ENCODE assay signal across 22 cellular contexts in the genomic region with DNA sequence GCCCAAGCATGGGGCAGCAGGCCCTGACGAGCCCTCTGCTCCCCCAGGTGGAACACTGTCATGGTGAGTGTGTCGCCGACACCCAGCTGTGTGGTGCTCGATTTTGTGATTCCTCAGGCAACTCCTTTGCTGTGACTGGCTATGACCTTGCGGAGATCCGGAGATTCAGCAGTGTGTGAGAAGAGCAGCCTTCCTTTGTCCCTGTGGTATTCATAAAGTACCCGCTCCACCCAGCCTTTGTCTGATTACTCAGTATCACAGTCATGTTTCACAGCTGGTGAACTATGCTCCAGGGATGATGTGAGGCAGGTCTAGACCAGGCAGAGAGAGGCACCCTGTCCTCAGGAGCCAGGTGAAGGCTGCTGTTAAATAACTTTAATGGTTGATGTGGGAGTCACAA. TPM values are rescaled to one million over a fixed set of nuclear protein-coding genes. Genes with fewer than 3 reads are reported as not detected.
DNase-seq lines count a peak whose midpoint lies in the region; ATAC-seq, FAIRE-seq and TF ChIP-seq lines count a peak whose summit lies in the region.
"Had no signal": no experiment of that assay in that cellular context is flagged by ENCODE, and none has a peak within 500 bp of the region (broad histone marks: within the 10 kb centered on the region; RNA-seq: fewer than 3 reads in every experiment).

No MANE protein-coding gene starts in this region.

- CTCF ChIA-PET in RWPE1 (lab: Yijun Ruan, JAX) = interaction anchor here (0.6 kb wide), 1 partner anchor 23 kb away, joined by 3 read pairs; no protein-coding TSS in a partner anchor

- TF ChIP-seq POLR2A in sigmoid colon (IDR thresholded peaks at IDR 0.05) = no peak

- H3K36me3 ChIP-seq in GM23248 (ENCODE audit: low read depth) (peaks cover 3% of the 10 kb centered on the region; the same call in 1 of the 2 replicates), hepatocyte (replicated peaks; ENCODE audit: insufficient read depth, low read depth) (no peaks in the 10 kb centered on the region), sigmoid colon (peaks cover 0 to 55% (median 27%) of the 10 kb centered on the region in 4 donors)
- H3K36me3 ChIP-seq: colonic mucosa had no signal

- H3K27me3 ChIP-seq in GM23248 (replicated peaks; ENCODE audit: insufficient read depth) (no peaks in the 10 kb centered on the region), hepatocyte (no peaks in the 10 kb centered on the region), sigmoid colon (no peaks in the 10 kb centered on the region)
- H3K27me3 ChIP-seq: colonic mucosa, pancreas had no signal

- H3K9me3 ChIP-seq in GM23248 (ENCODE audit: low read depth) = no peaks in the 10 kb centered on the region
- H3K9me3 ChIP-seq in hepatocyte (ENCODE audit: low read depth) = no peaks in the 10 kb centered on the region
- no peaks in the 10 kb centered on the region for H3K9me3 ChIP-seq in sigmoid colon
- H3K9me3 ChIP-seq: colonic mucosa, pancreas had no signal

- POLR2A ChIA-PET in RWPE1 (lab: Yijun Ruan, JAX; ENCODE audit: low non-redundant PET) = no interaction called here

- no peak for ATAC-seq in HG02571 (IDR thresholded peaks at IDR 0.05; ENCODE audit: unreplicated experiment)
- ATAC-seq: GM12878, pancreas, T-cell had no signal

- TF ChIP-seq EP300 in sigmoid colon (IDR thresholded peaks at IDR 0.05) = no peak

- 71 to 73% methylated on average over 7 of the region's 7 CpGs for WGBS in GM23248 (ENCODE audit: low coverage in 1 of 2, low lambda C conversion rate in 2 of 2, missing lambda C conversion rate in 2 of 2), 2 experiments
- WGBS in hepatocyte (ENCODE audit: low lambda C conversion rate, missing lambda C conversion rate) = 90% methylated on average over 7 of the region's 7 CpGs
- WGBS in sigmoid colon, 2 donors = 73 to 82% methylated on average over 7 of the region's 7 CpGs

- peaks cover 21% of the 10 kb centered on the region; the same call in 1 of the 2 replicates for H3F3A ChIP-seq in GM23248 (ENCODE audit: insufficient read depth)

- in situ Hi-C loops in GM23248 (cut with MboI) = no loop called here

- intact Hi-C loops in sigmoid colon (cut with DNase I) = no loop called here

- H3K4me3 ChIP-seq in GM23248 = no peak overlapping the region
- H3K4me3 ChIP-seq in hepatocyte = no peak overlapping the region
- no peak overlapping the region for H3K4me3 ChIP-seq in sigmoid colon
- H3K4me3 ChIP-seq: colonic mucosa, GM12878, pancreas had no signal

- peak; percentile 60 for DNase-seq in GM23248
- DNase-seq in RWPE1 (ENCODE audit: low spot score) = peak; percentile 94
- peak; percentile 52 for DNase-seq in hepatocyte (ENCODE audit: low spot score)
- peak; percentile 53 for DNase-seq in sigmoid colon
- DNase-seq in NCI-H146 (lab: John Stamatoyannopoulos, UW) = no peak
- no peak for DNase-seq in GM19239 (ENCODE audit: insufficient read length, low spot score)
- no peak for DNase-seq in NK-92 treated with Interleukin-12 subunit alpha and Interleukin-12 subunit beta, amount 100 ng/mL, for 24 hours (lab: John Stamatoyannopoulos, UW)
- DNase-seq: activated CD4-positive, alpha-beta memory T cell treated with anti-CD3 and anti-CD28 coated beads for 36 hours; activated naive CD4-positive, alpha-beta T cell treated with anti-CD3 and anti-CD28 coated beads, Interleukin-2, amount 10 ng/mL, durations not matched to agents 7 days and 5 days; colonic mucosa; foreskin melanocyte; GDM1; MM.1S; NCI-H187; NCI-H226; Right ventricle myocardium superior; stimulated activated CD4-positive, alpha-beta T cell treated with anti-CD3 and anti-CD28 coated beads, Interleukin-4, amount 100 ng/mL, for 1 hour; T-cell; WERI-Rb-1 had no signal

- H4K20me1 ChIP-seq in GM23248 (ENCODE audit: insufficient read depth) = no peaks in the 10 kb centered on the region
- no peaks in the 10 kb centered on the region for H4K20me1 ChIP-seq in hepatocyte (ENCODE audit: insufficient read depth, poor library complexity, severe bottlenecking)

- H3K4me1 ChIP-seq in GM23248 (ENCODE audit: insufficient read depth) = 0 out of 2 replicates have a peak, but pooled peaks cover 4% of the 10 kb centered on the region
- peaks cover 17% of the 10 kb centered on the region for H3K4me1 ChIP-seq in hepatocyte (ENCODE audit: insufficient read depth)
- peaks cover 0 to 15% (median 10%) of the 10 kb centered on the region in 4 donors for H3K4me1 ChIP-seq in sigmoid colon
- H3K4me1 ChIP-seq: colonic mucosa had no signal

- H3K27ac ChIP-seq in GM23248 (peak overlapping the region; percentile 45; the same call in 1 of the 2 replicates), RWPE1 (peak overlapping the region; percentile 94), hepatocyte (peak overlapping the region; percentile 60), sigmoid colon (no peak overlapping the region)
- H3K27ac ChIP-seq: colonic mucosa, pancreas, WERI-Rb-1 had no signal

- H3K79me2 ChIP-seq in GM23248 (ENCODE audit: insufficient read depth) (no peaks in the 10 kb centered on the region), hepatocyte (no peaks in the 10 kb centered on the region)

- FAIRE-seq in GM19239 (lab: Jason Lieb, UNC) = no peak
- FAIRE-seq: GM12878, pancreas had no signal

- H3K9me2 ChIP-seq in GM23248 (ENCODE audit: insufficient read depth) = no peaks in the 10 kb centered on the region
- no peaks in the 10 kb centered on the region for H3K9me2 ChIP-seq in hepatocyte (replicated peaks; ENCODE audit: insufficient read depth)

- H3K4me2 ChIP-seq in GM23248 (ENCODE audit: unreplicated experiment) (no peak overlapping the region), hepatocyte (no peak overlapping the region)

- no peak overlapping the region for H3K9ac ChIP-seq in GM23248

- no peak for TF ChIP-seq CTCF in RWPE1 (conservative IDR thresholded peaks at IDR 0.05; ENCODE audit: low read depth)
- TF ChIP-seq CTCF in hepatocyte (IDR thresholded peaks at IDR 0.05; ENCODE audit: poor library complexity) = no peak
- no peak for TF ChIP-seq CTCF in sigmoid colon (IDR thresholded peaks at IDR 0.05)

- H2AFZ ChIP-seq in GM23248 = no peak overlapping the region
- no peak overlapping the region for H2AFZ ChIP-seq in hepatocyte

RNA-seq across cellular contexts. Expression of gene WDR54, which starts 4.0 kb away (rescaled TPM):
- total RNA-seq in GM23248 (2014; rRNA removed; shearing (Covaris generic)) = 33.4 and 45.0 TPM in 2 replicates
- polyA plus RNA-seq in GM23248 (2016; fragmentation: Nextera tagmentation; extraction: Ambion mirVana) (50.8 and 53.3 TPM in 2 replicates), hepatocyte (22.2 and 22.6 TPM in 2 replicates), sigmoid colon (10 to 100 TPM in 1 of 3 donors, 1 to 10 TPM in 2; 3.0 to 13.6 (median 3.2) TPM)
- total RNA-seq in hepatocyte (6.2 and 7.1 TPM in 2 replicates), sigmoid colon (10 to 100 TPM in 2 of 4 donors, 1 to 10 TPM in 2; 7.5 to 13.3 (median 9.8) TPM)

RNA-seq across cellular contexts. Expression of gene C2orf81, which starts 4.1 kb away (rescaled TPM):
- total RNA-seq in GM23248 (2014; rRNA removed; shearing (Covaris generic)) = 1.6 and 3.5 TPM in 2 replicates
- 6.0 TPM in 2 replicates for polyA plus RNA-seq in GM23248 (2016; fragmentation: Nextera tagmentation; extraction: Ambion mirVana)
- total RNA-seq in hepatocyte = 0.32 and 0.37 TPM in 2 replicates
- 0.76 and 4.2 TPM in 2 replicates for polyA plus RNA-seq in hepatocyte
- total RNA-seq in sigmoid colon = 1 to 10 TPM in 3 of 4 donors, not detected in 1; 1.4 to 2.2 (median 2.0) TPM
- polyA plus RNA-seq in sigmoid colon = 1 to 10 TPM in 2 of 3 donors, under 1 TPM in 1; 0.46 to 2.0 (median 1.8) TPM

RNA-seq across cellular contexts. Expression of gene RTKN, which starts 16.2 kb away (rescaled TPM):
- total RNA-seq in GM23248 (2014; rRNA removed; shearing (Covaris generic)) = 13.5 and 17.5 TPM in 2 replicates
- polyA plus RNA-seq in GM23248 (2016; fragmentation: Nextera tagmentation; extraction: Ambion mirVana) = 13.0 and 14.5 TPM in 2 replicates
- 66.1 and 74.2 TPM in 2 replicates for total RNA-seq in hepatocyte
- 77.5 and 85.0 TPM in 2 replicates for polyA plus RNA-seq in hepatocyte
- total RNA-seq in sigmoid colon = 10 to 100 TPM; 13.5 to 20.0 (median 17.0) TPM
- polyA plus RNA-seq in sigmoid colon = 10 to 100 TPM; 15.0 to 44.6 (median 16.2) TPM

RNA-seq across cellular contexts. Expression of gene INO80B, which starts 29.4 kb away (rescaled TPM):
- total RNA-seq in GM23248 (2014; rRNA removed; shearing (Covaris generic)) = 10.9 and 32.5 TPM in 2 replicates
- 3.8 and 4.9 TPM in 2 replicates for polyA plus RNA-seq in GM23248 (2016; fragmentation: Nextera tagmentation; extraction: Ambion mirVana)
- total RNA-seq in hepatocyte = 16.0 and 20.0 TPM in 2 replicates
- 18.9 and 19.9 TPM in 2 replicates for polyA plus RNA-seq in hepatocyte
- total RNA-seq in sigmoid colon = 10 to 100 TPM in 2 of 4 donors, 1 to 10 TPM in 2; 7.5 to 41.8 (median 15.0) TPM
- 10 to 100 TPM; 12.9 to 36.9 (median 19.2) TPM for polyA plus RNA-seq in sigmoid colon

RNA-seq across cellular contexts. Expression of gene WBP1, which starts 32.7 kb away (rescaled TPM):
- total RNA-seq in GM23248 (2014; rRNA removed; shearing (Covaris generic)) = 37.9 and 58.7 TPM in 2 replicates
- polyA plus RNA-seq in GM23248 (2016; fragmentation: Nextera tagmentation; extraction: Ambion mirVana) (42.4 and 47.1 TPM in 2 replicates), hepatocyte (87.5 and 95.0 TPM in 2 replicates), sigmoid colon (10 to 100 TPM; 59.2 to 61.3 (median 59.3) TPM)
- total RNA-seq in hepatocyte (66.5 and 85.7 TPM in 2 replicates), sigmoid colon (10 to 100 TPM; 63.1 to 89.2 (median 74.1) TPM)

Comparison
In these comparisons a context has a peak if more than half of its experiments do, and no peak if none do; other contexts are left out.
1. DNase-seq: peak in GM23248 (single experiment), RWPE1 (single experiment), hepatocyte (single experiment) and sigmoid colon (single experiment); none in NCI-H146 (single experiment), GM19239 (single experiment) and NK-92 treated with Interleukin-12 subunit alpha and Interleukin-12 subunit beta, amount 100 ng/mL, for 24 hours (single experiment).
2. H3K27ac ChIP-seq: peak in GM23248 (single experiment), RWPE1 (single experiment) and hepatocyte (single experiment); none in sigmoid colon (0 of 4).